12 cellular contexts compared by ENCODE assay signal in the genomic region with DNA sequence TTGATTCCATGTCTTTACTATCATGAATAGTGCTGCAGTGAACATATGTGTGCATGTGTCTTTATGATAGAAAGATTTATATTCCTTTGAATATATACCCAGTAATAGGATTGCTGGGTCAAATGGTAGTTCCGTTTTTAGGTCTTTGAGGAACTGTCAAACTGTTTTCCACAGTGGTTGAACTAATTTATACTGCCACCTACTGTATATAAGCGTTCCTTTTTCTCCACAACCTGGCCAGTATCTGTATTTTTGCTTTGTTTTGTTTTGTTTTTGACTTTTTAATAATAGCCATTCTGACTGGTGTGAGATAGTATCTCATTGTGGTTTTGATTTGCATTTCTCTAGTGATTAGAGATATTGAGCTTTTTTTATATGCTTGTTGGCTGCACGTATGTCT.
DNase-seq lines count a peak whose midpoint lies in the region; ATAC-seq and TF ChIP-seq lines count a peak whose summit lies in the region.
"Had no signal": no experiment of that assay in that cellular context is flagged by ENCODE, and none has a peak within 500 bp of the region (broad histone marks: within the 10 kb centered on the region; RNA-seq: fewer than 3 reads in every experiment).

No MANE protein-coding gene starts in this region.

- no peak overlapping the region for H3K27ac ChIP-seq in H9 (ENCODE audit: insufficient read length, low read depth, low read length)
- H3K27ac ChIP-seq: SK-N-MC had no signal

- no peak overlapping the region for H3K18ac ChIP-seq in H9 (ENCODE audit: insufficient read length, low read depth, low read length)

- H2BK120ac ChIP-seq in H9 (ENCODE audit: low read depth, low read length, poor library complexity, severe bottlenecking): no peak overlapping the region

- no peaks in the 10 kb centered on the region for H3K36me3 ChIP-seq in mucosa of descending colon (ENCODE audit: low read depth)

- no CpG with 5 or more reads among the region's 3 CpGs for WGBS in H9 (ENCODE audit: extremely low coverage, insufficient read length, low lambda C conversion rate)

- no peak overlapping the region for H4K91ac ChIP-seq in H9 (ENCODE audit: insufficient read length, low read depth, low read length)

- no peaks in the 10 kb centered on the region for H3K79me2 ChIP-seq in H9 (ENCODE audit: insufficient read depth, low read length)

- H2BK20ac ChIP-seq in H9 (ENCODE audit: low read depth, low read length, poor library complexity, severe bottlenecking): no peak overlapping the region

- intact Hi-C loops in mucosa of descending colon (cut with DNase I, micrococcal nuclease): no loop called here

- no peak overlapping the region for H3K23ac ChIP-seq in H9 (ENCODE audit: insufficient read length, low read depth, low read length)

- no peak overlapping the region for H3K14ac ChIP-seq in H9 (ENCODE audit: insufficient read depth, low read length)

- H2AFZ ChIP-seq in H9 (ENCODE audit: low read length): no peak overlapping the region

- DNase-seq in AG10803 (ENCODE audit: low read depth) (peak; percentile 5), H9 (no peak), SK-MEL-5 (ENCODE audit: low read depth, low spot score) (peak; percentile 55), glutamatergic neuron (no peak), GM20000 (ENCODE audit: low spot score) (no peak), mucosa of descending colon (no peak), H4 (ENCODE audit: low spot score) (no peak)
- DNase-seq: amygdala; NCI-H1048; stimulated activated naive CD8-positive, alpha-beta T cell treated with anti-CD3 and anti-CD28 coated beads, Interleukin-15, Interleukin-2, amounts not matched to agents 100 U/mL and 50 U/mL, for 24 hours had no signal

- H3K9me3 ChIP-seq in H9 (ENCODE audit: control insufficient read depth, low read depth, low read length): no peaks in the 10 kb centered on the region
- H3K9me3 ChIP-seq in mucosa of descending colon: no peaks in the 10 kb centered on the region

- no peak overlapping the region for H2AK5ac ChIP-seq in H9 (ENCODE audit: insufficient read length, low read length)

- H3K4me1 ChIP-seq in H9 (ENCODE audit: insufficient read depth, low read length): no peaks in the 10 kb centered on the region
- no peaks in the 10 kb centered on the region for H3K4me1 ChIP-seq in mucosa of descending colon (ENCODE audit: low read depth)

- in situ Hi-C loops in SK-MEL-5 (cut with HindIII; ENCODE audit: low pct_unique_long_range_greater_than_20kb, low sequenced_read_pairs): no loop called here

- ATAC-seq in GM19395 (IDR thresholded peaks at IDR 0.05; ENCODE audit: unreplicated experiment) (no peak), mucosa of descending colon (no peak)
- ATAC-seq: stimulated activated naive CD8-positive, alpha-beta T cell treated with anti-CD3 and anti-CD28 coated beads, Interleukin-15, Interleukin-2, amounts not matched to agents 100 U/mL and 50 U/mL, for 24 hours had no signal

- H3K4me1 Mint-ChIP-seq in H9 (no peaks in the 10 kb centered on the region), glutamatergic neuron (ENCODE audit: low read depth, unreplicated experiment) (no peaks in the 10 kb centered on the region)

- no peak overlapping the region for H2BK5ac ChIP-seq in H9 (ENCODE audit: insufficient read length, low read length)

- H3K27ac Mint-ChIP-seq in H9: no peak overlapping the region
- no peak overlapping the region for H3K27ac Mint-ChIP-seq in glutamatergic neuron (ENCODE audit: unreplicated experiment)

- H3K4me3 ChIP-seq in AG10803 (ENCODE audit: low read length) (no peak overlapping the region), mucosa of descending colon (no peak overlapping the region)
- H3K4me3 ChIP-seq: SK-N-MC had no signal

- H3K9me3 Mint-ChIP-seq in H9 (no peaks in the 10 kb centered on the region), glutamatergic neuron (ENCODE audit: unreplicated experiment) (no peaks in the 10 kb centered on the region)

- no peaks in the 10 kb centered on the region for H3K79me1 ChIP-seq in H9 (ENCODE audit: insufficient read depth, low read depth, low read length, poor library complexity, severe bottlenecking)

- no peak overlapping the region for H4K8ac ChIP-seq in H9 (replicated peaks; ENCODE audit: insufficient read length, low read depth, low read length)

- no peak overlapping the region for H3K4me2 ChIP-seq in H9 (ENCODE audit: insufficient read depth, insufficient read length, low read length)

- H3K56ac ChIP-seq in H9 (ENCODE audit: insufficient read length, low read depth, low read length): no peak overlapping the region

- H3K36me3 Mint-ChIP-seq in H9 (ENCODE audit: insufficient read depth in 1 of 3, low read depth in 3 of 3): no peaks in the 10 kb centered on the region
- H3K36me3 Mint-ChIP-seq in glutamatergic neuron (ENCODE audit: unreplicated experiment): no peaks in the 10 kb centered on the region

- H2BK12ac ChIP-seq in H9 (ENCODE audit: insufficient read length, low read depth, low read length): no peak overlapping the region

- H3K27me3 ChIP-seq in H9 (ENCODE audit: insufficient read depth, low read length): no peaks in the 10 kb centered on the region

- H4K5ac ChIP-seq in H9 (ENCODE audit: insufficient read length, low read depth, low read length): no peak overlapping the region

- H3K27me3 Mint-ChIP-seq in H9 (ENCODE audit: low read depth) (no peaks in the 10 kb centered on the region), glutamatergic neuron (ENCODE audit: unreplicated experiment) (no peaks in the 10 kb centered on the region)

- no peak overlapping the region for H3K4me3 Mint-ChIP-seq in H9
- no peak overlapping the region for H3K4me3 Mint-ChIP-seq in glutamatergic neuron (ENCODE audit: unreplicated experiment)

- H3T11ph ChIP-seq in H9 (ENCODE audit: low read length): no peak overlapping the region

- no peaks in the 10 kb centered on the region for H3K23me2 ChIP-seq in H9 (ENCODE audit: insufficient read length, low read depth, low read length, poor library complexity, severe bottlenecking)

- no peak overlapping the region for H3K9ac ChIP-seq in H9 (ENCODE audit: extremely low read depth, insufficient read length, low read length)

- no peaks in the 10 kb centered on the region for H4K20me1 ChIP-seq in H9 (ENCODE audit: control insufficient read depth, insufficient read depth, insufficient read length)

- H3K4ac ChIP-seq in H9 (ENCODE audit: low read depth, low read length): no peak overlapping the region

- no peak overlapping the region for H2BK15ac ChIP-seq in H9 (ENCODE audit: low read depth, low read length)

- TF ChIP-seq CTCF in AG10803 (conservative IDR thresholded peaks at IDR 0.05; ENCODE audit: low read length): peak; percentile 22; the same call in 1 of the 2 replicates
- TF ChIP-seq CTCF in H9 (conservative IDR thresholded peaks at IDR 0.05): peak; percentile 66; the same call in 2 of the 3 replicates
- peak; percentile 28 for TF ChIP-seq CTCF in glutamatergic neuron (IDR thresholded peaks at IDR 0.05; ENCODE audit: partially characterized antibody, unreplicated experiment)
- no peak for TF ChIP-seq CTCF in GM20000 (IDR thresholded peaks at IDR 0.05; ENCODE audit: extremely low read depth, missing control alignments)
- no peak for TF ChIP-seq CTCF in mucosa of descending colon (IDR thresholded peaks at IDR 0.05)

Comparison
In these comparisons a context has a peak if more than half of its experiments do, and no peak if none do; other contexts are left out.
1. DNase-seq: peak in AG10803 (single experiment) and SK-MEL-5 (single experiment); none in H9 (single experiment), glutamatergic neuron (single experiment), GM20000 (single experiment), mucosa of descending colon (0 of 3) and H4 (single experiment).
2. CTCF ChIP-seq: peak in AG10803 (single experiment), H9 (single experiment) and glutamatergic neuron (single experiment); none in GM20000 (single experiment) and mucosa of descending colon (single experiment).